Comparison of ENCODE assay signal across 14 cellular contexts in genomic region chr16:11032000-11032921, GRCh38.
DNase-seq lines count a peak whose midpoint lies in the region; ATAC-seq and TF ChIP-seq lines count a peak whose summit lies in the region.
"Had no signal": no experiment of that assay in that cellular context is flagged by ENCODE, and none has a peak within 500 bp of the region (broad histone marks: within the 10 kb centered on the region; RNA-seq: fewer than 3 reads in every experiment).

No MANE protein-coding gene starts in this region.

- no peak overlapping the region for H3K27ac ChIP-seq in GM23248
- peak overlapping the region; percentile 37 for H3K27ac ChIP-seq in epithelial cell of prostate
- H3K27ac ChIP-seq in transverse colon, result peak overlapping the region in 2 of 4 donors; percentile 25 to 68

- DNase-seq in GM23248, result no peak
- no peak for DNase-seq in T-helper 17 cell
- no peak for DNase-seq in epithelial cell of prostate (ENCODE audit: low read depth, low spot score)
- no peak for DNase-seq in nephron progenitor cell
- DNase-seq in mesenteric fat pad (ENCODE audit: low spot score), result no peak
- DNase-seq in transverse colon, result no peak
- DNase-seq in foreskin fibroblast, result no peak
- DNase-seq: activated T-cell treated with anti-CD3 and anti-CD28 coated beads for 4 hours; CD4-positive, alpha-beta T cell; HFFc6; NCI-H1105; NCI-H345 had no signal

- no peak overlapping the region for H2AFZ ChIP-seq in GM23248

- TF ChIP-seq CTCF in nephron progenitor cell (IDR thresholded peaks at IDR 0.05) (no peak), transverse colon (IDR thresholded peaks at IDR 0.05) (no peak), foreskin fibroblast (IDR thresholded peaks at IDR 0.05; ENCODE audit: low read depth, low read length) (no peak)

- H3K27me3 ChIP-seq in GM23248 (replicated peaks; ENCODE audit: insufficient read depth), result no peaks in the 10 kb centered on the region
- no peaks in the 10 kb centered on the region for H3K27me3 ChIP-seq in transverse colon

- H3K4me2 ChIP-seq in GM23248 (ENCODE audit: unreplicated experiment), result peak overlapping the region; percentile 2

- ATAC-seq in T-helper 17 cell (no peak), HG02571 (IDR thresholded peaks at IDR 0.05; ENCODE audit: unreplicated experiment) (no peak)
- ATAC-seq: Panc1 had no signal

- no peak for TF ChIP-seq POLR2A in transverse colon (IDR thresholded peaks at IDR 0.05)

- no peak overlapping the region for H3K9ac ChIP-seq in GM23248

- H3K36me3 ChIP-seq in GM23248 (ENCODE audit: low read depth) (0 out of 2 replicates have a peak, but pooled peaks cover 15% of the 10 kb centered on the region), transverse colon (peaks cover 0 to 20% (median 0%) of the 10 kb centered on the region in 4 donors)

- H3K27ac Mint-ChIP-seq in T-helper 17 cell (peak overlapping the region; percentile 77), nephron progenitor cell (peak overlapping the region; percentile 16)
- H3K27ac Mint-ChIP-seq: CD4-positive, alpha-beta T cell had no signal

- peaks cover 29% of the 10 kb centered on the region for H3K4me1 ChIP-seq in GM23248 (ENCODE audit: insufficient read depth)
- peaks cover 0 to 7% (median 0%) of the 10 kb centered on the region in 4 donors for H3K4me1 ChIP-seq in transverse colon

- no peaks in the 10 kb centered on the region for H3K79me2 ChIP-seq in GM23248 (ENCODE audit: insufficient read depth)

- H3K4me1 Mint-ChIP-seq in T-helper 17 cell (peaks cover 18% of the 10 kb centered on the region), nephron progenitor cell (peaks cover 50% of the 10 kb centered on the region)

- no peaks in the 10 kb centered on the region for H3K9me2 ChIP-seq in GM23248 (ENCODE audit: insufficient read depth)

- WGBS in GM23248 (ENCODE audit: low coverage in 1 of 2, low lambda C conversion rate in 2 of 2, missing lambda C conversion rate in 2 of 2), 2 experiments, result 70 to 71% methylated on average over 16 of the region's 16 CpGs
- WGBS in transverse colon (ENCODE audit: low coverage in 1 of 2), 2 donors, result 90 to 93% methylated on average over 2 to 16 of the region's 16 CpGs

- H4K20me1 ChIP-seq in GM23248 (ENCODE audit: insufficient read depth), result no peaks in the 10 kb centered on the region

- in situ Hi-C loops in GM23248 (cut with MboI), result no loop called here
- in situ Hi-C loops in transverse colon (cut with MboI; ENCODE audit: low pct_ligation_motif_present in 1 of 4, low pct_unique_long_range_greater_than_20kb in 1 of 4, low sequenced_read_pairs in 3 of 4), result no loop called here

- H3K9me3 Mint-ChIP-seq in nephron progenitor cell, result peaks cover 37% of the 10 kb centered on the region
- H3K9me3 Mint-ChIP-seq: CD4-positive, alpha-beta T cell had no signal

- no peak for TF ChIP-seq EP300 in transverse colon (IDR thresholded peaks at IDR 0.05; ENCODE audit: low read depth)

- H3K9me3 ChIP-seq in GM23248 (ENCODE audit: low read depth) (peaks cover 4% of the 10 kb centered on the region), T-helper 17 cell (ENCODE audit: control insufficient read depth, low read length, poor library complexity, severe bottlenecking) (no peaks in the 10 kb centered on the region), transverse colon (no peaks in the 10 kb centered on the region)

- H3K4me3 ChIP-seq in GM23248 (no peak overlapping the region), transverse colon (no peak overlapping the region), foreskin fibroblast (ENCODE audit: low read depth in 1 of 2, low read length in 2 of 2) (no peak overlapping the region)

- H3K4me3 Mint-ChIP-seq in T-helper 17 cell (no peak overlapping the region), nephron progenitor cell (peak overlapping the region; percentile 19)
- H3K4me3 Mint-ChIP-seq: CD4-positive, alpha-beta T cell; HFFc6 had no signal

- H3F3A ChIP-seq in GM23248 (ENCODE audit: insufficient read depth), result peaks cover 36% of the 10 kb centered on the region

- H3K27me3 Mint-ChIP-seq in T-helper 17 cell, result no peaks in the 10 kb centered on the region
- no peaks in the 10 kb centered on the region for H3K27me3 Mint-ChIP-seq in nephron progenitor cell (ENCODE audit: low read depth, poor library complexity)
- H3K27me3 Mint-ChIP-seq: CD4-positive, alpha-beta T cell had no signal

- intact Hi-C loops in transverse colon (cut with DNase I; ENCODE audit: low total_unique reads), result no loop called here

- peaks cover 25% of the 10 kb centered on the region for H3K36me3 Mint-ChIP-seq in T-helper 17 cell (ENCODE audit: low read depth)
- peaks cover 83% of the 10 kb centered on the region for H3K36me3 Mint-ChIP-seq in nephron progenitor cell (ENCODE audit: low read depth)
